ENCODE assay signal across 8 cellular contexts in the genomic region with DNA sequence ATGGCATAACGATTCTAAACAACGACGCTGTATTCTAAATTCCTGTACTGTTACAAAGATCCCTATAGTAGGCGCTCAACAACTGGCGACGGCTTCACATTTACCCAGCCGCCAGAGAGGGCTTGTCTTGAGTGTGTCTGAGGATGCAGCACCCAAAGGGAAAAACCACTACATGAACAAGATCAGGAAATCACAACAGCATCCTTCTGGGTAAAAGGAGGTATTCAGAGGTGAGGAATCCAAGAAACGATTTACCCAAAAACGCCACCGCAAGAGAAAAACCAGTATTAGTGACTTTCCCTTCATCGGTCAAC. TPM values are rescaled to one million over a fixed set of nuclear protein-coding genes. Genes with fewer than 3 reads are reported as not detected.
DNase-seq lines count a peak whose midpoint lies in the region; ATAC-seq and TF ChIP-seq lines count a peak whose summit lies in the region.

No MANE protein-coding gene starts in this region.

- peak overlapping the region; percentile 92 for H3K4me3 ChIP-seq in WI38 (ENCODE audit: low read depth, low read length)

- DNase-seq in AG09319 (ENCODE audit: extremely low read depth, low read depth) (peak; percentile 60), NCI-H2196 (lab: John Stamatoyannopoulos, UW; ENCODE audit: unreplicated experiment) (peak; percentile 75), cerebellum (ENCODE audit: low spot score) (peak; percentile 79), kidney glomerular epithelial cell (lab: John Stamatoyannopoulos, UW) (peak; percentile 76)
- peak; percentile 31 to 50 (median 38) for DNase-seq in stimulated activated CD4-positive, alpha-beta T cell treated with anti-CD3 and anti-CD28 coated beads, Interleukin-1b, Interleukin-23, amount 100 ng/mL, for 24 hours (ENCODE audit: low read depth in 4 of 4, low spot score in 1 of 4)

- ATAC-seq in GM18868 (IDR thresholded peaks at IDR 0.05; ENCODE audit: unreplicated experiment) = peak; percentile 77
- peak; percentile 81 for ATAC-seq in HG03135 (IDR thresholded peaks at IDR 0.05; ENCODE audit: unreplicated experiment)

- TF ChIP-seq CTCF in AG09319 (IDR thresholded peaks at IDR 0.05; ENCODE audit: low read depth, low read length) = peak; percentile 80
- TF ChIP-seq CTCF in WI38 (IDR thresholded peaks at IDR 0.05; ENCODE audit: low read depth, low read length) = peak; percentile 61

RNA-seq across cellular contexts. Expression of a gene that starts 0.7 kb away (rescaled TPM):
- total RNA-seq in cerebellum = 24.9 TPM

RNA-seq across cellular contexts. Expression of a gene that starts 43.1 kb away (rescaled TPM):
- 59.7 TPM for total RNA-seq in cerebellum

Comparison
In these comparisons a context has a peak if more than half of its experiments do, and no peak if none do; other contexts are left out.
1. Peak in every context shown above with its lines: DNase-seq, ATAC-seq and H3K4me3 ChIP-seq.